ENCODE assay signal across 29 cellular contexts in the genomic region with DNA sequence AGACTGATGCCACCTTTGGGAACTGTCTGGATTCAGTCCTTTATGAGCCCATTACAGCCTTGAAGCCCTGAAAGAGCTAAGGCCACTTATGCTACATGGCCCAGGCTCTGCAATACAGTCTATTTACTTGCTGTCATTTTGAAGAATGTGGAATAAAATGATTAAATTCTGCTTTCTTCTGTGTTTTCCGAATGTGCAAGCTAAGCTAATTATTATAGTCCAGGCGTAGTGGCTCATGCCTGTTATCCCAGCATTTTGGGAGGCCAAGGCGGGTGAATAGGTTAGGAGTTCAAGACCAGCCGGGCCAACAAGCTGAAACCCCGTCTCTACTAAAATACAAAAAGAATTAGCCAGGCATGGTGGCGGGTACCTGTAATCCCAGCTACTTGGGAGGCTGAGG.
"Had no signal": no experiment of that assay in that cellular context is flagged by ENCODE, and none has a peak within 500 bp of the region (broad histone marks: within the 10 kb centered on the region; RNA-seq: fewer than 3 reads in every experiment).

No MANE protein-coding gene starts in this region.

- H3K4me3 ChIP-seq: pancreas, prostate gland, skin epidermis, smooth muscle cell, spleen, stomach, thoracic aorta, thyroid gland, tibial nerve, upper lobe of left lung, vagina had no signal

- H3K9me3 ChIP-seq: neutrophil, pancreas, prostate gland, spleen, thoracic aorta, thyroid gland, upper lobe of left lung, vagina had no signal

- H3K4me3 Mint-ChIP-seq: naive thymus-derived CD8-positive, alpha-beta T cell; natural killer cell treated with Interleukin-12 subunit alpha and Interleukin-12 subunit beta and Interleukin-15 and Interleukin-18, amount 100 ng/mL, for 72 hours; nephron progenitor cell; neural crest cell; stimulated activated memory B cell treated with anti-CD40 and anti-IgM and Interleukin-4, amounts not matched to agents 10 μg/mL and 1 μg/mL and 100 μg/mL, for 72 hours; stimulated activated naive CD8-positive, alpha-beta T cell treated with anti-CD3 and anti-CD28 coated beads, Interleukin-15, Interleukin-2, amounts not matched to agents 100 ng/mL and 50 ng/mL, for 24 hours had no signal

- H3K27me3 ChIP-seq: thyroid gland, upper lobe of left lung, vagina had no signal

- DNase-seq: naive thymus-derived CD8-positive, alpha-beta T cell; nephron progenitor cell; nucleus accumbens; pancreas; right cardiac atrium; spleen; stimulated activated CD4-positive, alpha-beta T cell treated with anti-CD3 and anti-CD28 coated beads, Interleukin-12 subunit alpha, Interleukin-12 subunit beta, amount 100 ng/mL, for 4 hours; stimulated activated CD4-positive, alpha-beta T cell treated with anti-CD3 and anti-CD28 coated beads, Interleukin-1b, Interleukin-23, amount 100 ng/mL, for 48 hours; stimulated activated CD4-positive, alpha-beta T cell treated with anti-CD3 and anti-CD28 coated beads, Interleukin-4, amount 100 ng/mL, for 1 hour; stimulated activated CD4-positive, alpha-beta T cell treated with anti-CD3 and anti-CD28 coated beads, Interleukin-4, amount 100 ng/mL, for 4 hours; stimulated activated CD8-positive, alpha-beta memory T cell treated with anti-CD3 and anti-CD28 coated beads, Interleukin-4, amount 100 ng/mL, for 48 hours; stimulated activated naive CD4-positive, alpha-beta T cell treated with Interleukin-2 at 50 U/mL for 16 hours; stomach; thyroid gland; trophoblast cell; upper lobe of left lung had no signal

- ATAC-seq: naive thymus-derived CD8-positive, alpha-beta T cell; natural killer cell treated with Interleukin-12 subunit alpha and Interleukin-12 subunit beta and Interleukin-15 and Interleukin-18, amount 100 ng/mL, for 72 hours; pancreas; right cardiac atrium; sciatic nerve; stimulated activated memory B cell treated with anti-CD40 and anti-IgM and Interleukin-4, amounts not matched to agents 10 μg/mL and 1 μg/mL and 100 μg/mL, for 72 hours had no signal

- H3K36me3 ChIP-seq: neutrophil, pancreas, prostate gland, spleen, stomach, thoracic aorta, thyroid gland, tibial nerve, upper lobe of left lung, vagina had no signal

- H3K9me3 Mint-ChIP-seq: natural killer cell treated with Interleukin-12 subunit alpha and Interleukin-12 subunit beta and Interleukin-15 and Interleukin-18, amount 100 ng/mL, for 72 hours; neural crest cell; stimulated activated naive CD8-positive, alpha-beta T cell treated with anti-CD3 and anti-CD28 coated beads, Interleukin-15, Interleukin-2, amounts not matched to agents 100 ng/mL and 50 ng/mL, for 24 hours had no signal

- FAIRE-seq: pancreas, urothelium cell line had no signal

- H3K27ac ChIP-seq: neutrophil, pancreas, prostate gland, skin epidermis, spleen, stomach, thoracic aorta, thyroid gland, tibial nerve, upper lobe of left lung, vagina had no signal

- H3K4me2 ChIP-seq: smooth muscle cell had no signal

- H3K4me1 Mint-ChIP-seq: neural crest cell had no signal

- H3K4me1 ChIP-seq: pancreas, prostate gland, thyroid gland, tibial nerve, upper lobe of left lung, vagina had no signal

- H3K36me3 Mint-ChIP-seq: naive thymus-derived CD8-positive, alpha-beta T cell; natural killer cell treated with Interleukin-12 subunit alpha and Interleukin-12 subunit beta and Interleukin-15 and Interleukin-18, amount 100 ng/mL, for 72 hours; stimulated activated memory B cell treated with anti-CD40 and anti-IgM and Interleukin-4, amounts not matched to agents 10 μg/mL and 1 μg/mL and 100 μg/mL, for 72 hours had no signal

- H3K27ac Mint-ChIP-seq: naive thymus-derived CD8-positive, alpha-beta T cell; natural killer cell treated with Interleukin-12 subunit alpha and Interleukin-12 subunit beta and Interleukin-15 and Interleukin-18, amount 100 ng/mL, for 72 hours; nephron progenitor cell; stimulated activated memory B cell treated with anti-CD40 and anti-IgM and Interleukin-4, amounts not matched to agents 10 μg/mL and 1 μg/mL and 100 μg/mL, for 72 hours; stimulated activated naive CD8-positive, alpha-beta T cell treated with anti-CD3 and anti-CD28 coated beads, Interleukin-15, Interleukin-2, amounts not matched to agents 100 ng/mL and 50 ng/mL, for 24 hours had no signal
